Comparison of ENCODE assay signal across 37 cellular contexts in the genomic region with DNA sequence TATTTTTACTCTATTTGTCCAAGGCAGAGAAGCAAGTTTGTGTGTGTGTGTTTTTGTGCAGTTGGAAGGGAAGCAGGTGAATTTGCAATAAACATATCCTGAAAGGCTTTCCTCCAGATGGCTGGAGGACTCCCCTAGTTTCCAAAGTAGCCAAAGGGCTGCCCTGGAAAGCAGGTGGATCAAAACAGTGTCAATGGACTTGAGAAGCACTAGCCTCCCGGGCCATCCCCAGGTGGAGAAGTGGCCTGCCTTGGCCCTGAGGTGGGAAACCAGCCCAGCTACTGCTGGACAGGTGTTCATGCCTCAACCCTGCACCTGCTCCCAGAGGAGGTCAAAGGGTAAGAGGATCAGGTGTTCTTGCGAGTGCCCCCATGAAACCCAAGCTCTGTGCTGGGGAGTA.
"Had no signal": no experiment of that assay in that cellular context is flagged by ENCODE, and none has a peak within 500 bp of the region (broad histone marks: within the 10 kb centered on the region; RNA-seq: fewer than 3 reads in every experiment).

No MANE protein-coding gene starts in this region.

- H3K27ac Mint-ChIP-seq: activated B cell treated with CpG ODN at 0.5 μM for 24 hours; activated CD4-positive, alpha-beta memory T cell treated with anti-CD3 and anti-CD28 coated beads for 36 hours; activated CD4-positive, alpha-beta T cell treated with anti-CD3 and anti-CD28 coated beads, Interleukin-2, amount 10 ng/mL, durations not matched to agents 24 days and 14 days; activated CD8-positive, alpha-beta memory T cell treated with anti-CD3 and anti-CD28 coated beads, Interleukin-2, amount 10 ng/mL, durations not matched to agents 7 days and 5 days; activated CD8-positive, alpha-beta T cell treated with anti-CD3 and anti-CD28 coated beads for 36 hours; activated naive CD4-positive, alpha-beta T cell treated with anti-CD3 and anti-CD28 coated beads for 36 hours; activated naive CD4-positive, alpha-beta T cell treated with anti-CD3 and anti-CD28 coated beads, Interleukin-2, amount 50 U/mL, for 72 hours; activated naive CD8-positive, alpha-beta T cell treated with anti-CD3 and anti-CD28 coated beads for 36 hours; activated T-cell treated with anti-CD3 and anti-CD28 coated beads, Interleukin-2, amount 50 U/mL, for 72 hours; activated T-helper 1 cell treated with anti-CD3 and anti-CD28 coated beads, Interleukin-12 subunit alpha, Interleukin-12 subunit beta, Interleukin-2, Interleukin-4 antibody, amounts not matched to agents 30 ng/mL and 10 ng/mL and 1 ng/mL, durations not matched to agents 14 hours and 24 hours and 36 hours; activated T-helper 17 cell treated with anti-CD3 and anti-CD28 coated beads, Interleukin-2, amount 50 U/mL, for 72 hours; T-helper 1 cell treated with Interleukin-12 subunit alpha and Interleukin-12 subunit beta and Interleukin-4 antibody, amounts not matched to agents 30 μg/mL and 1 μg/mL, for 36 hours; T-helper 2 cell treated with Interferon-gamma antibody and Interleukin-4, amounts not matched to agents 5 μg/mL and 100 μg/mL, for 36 hours had no signal

- H3K9me3 Mint-ChIP-seq: activated B cell treated with CpG ODN at 0.5 μM for 24 hours; activated CD4-positive, alpha-beta memory T cell treated with anti-CD3 and anti-CD28 coated beads for 36 hours; activated CD4-positive, alpha-beta T cell treated with anti-CD3 and anti-CD28 coated beads, Interleukin-2, amount 10 ng/mL, durations not matched to agents 24 days and 14 days; activated CD8-positive, alpha-beta T cell treated with anti-CD3 and anti-CD28 coated beads for 36 hours; activated naive CD4-positive, alpha-beta T cell treated with anti-CD3 and anti-CD28 coated beads for 36 hours; activated naive CD4-positive, alpha-beta T cell treated with anti-CD3 and anti-CD28 coated beads, Interleukin-2, amount 50 U/mL, for 72 hours; activated naive CD8-positive, alpha-beta T cell treated with anti-CD3 and anti-CD28 coated beads for 36 hours; activated T-cell treated with anti-CD3 and anti-CD28 coated beads, Interleukin-2, amount 50 U/mL, for 4 hours; activated T-cell treated with anti-CD3 and anti-CD28 coated beads, Interleukin-2, amount 50 U/mL, for 72 hours; activated T-helper 1 cell treated with anti-CD3 and anti-CD28 coated beads, Interleukin-12 subunit alpha, Interleukin-12 subunit beta, Interleukin-2, Interleukin-4 antibody, amounts not matched to agents 30 ng/mL and 10 ng/mL and 1 ng/mL, durations not matched to agents 14 hours and 24 hours and 36 hours; activated T-helper 17 cell treated with anti-CD3 and anti-CD28 coated beads, Interleukin-2, amount 50 U/mL, for 72 hours; central memory CD8-positive, alpha-beta T cell; T-helper 1 cell treated with Interleukin-12 subunit alpha and Interleukin-12 subunit beta and Interleukin-4 antibody, amounts not matched to agents 30 μg/mL and 1 μg/mL, for 36 hours; T-helper 2 cell treated with Interferon-gamma antibody and Interleukin-4, amounts not matched to agents 5 μg/mL and 100 μg/mL, for 36 hours had no signal

- H3K27ac ChIP-seq: adrenal gland, body of pancreas, brain microvascular endothelial cell, cardiac muscle cell, VCaP had no signal

- H3K4me3 ChIP-seq: adrenal gland, body of pancreas, cardiac muscle cell had no signal

- H3K36me3 ChIP-seq: adrenal gland, brain microvascular endothelial cell, cardiac muscle cell had no signal

- H3K27me3 ChIP-seq: adrenal gland, body of pancreas, brain microvascular endothelial cell had no signal

- H3K4me3 Mint-ChIP-seq: activated B cell treated with CpG ODN at 0.5 μM for 24 hours; activated CD4-positive, alpha-beta memory T cell treated with anti-CD3 and anti-CD28 coated beads for 36 hours; activated CD4-positive, alpha-beta T cell treated with anti-CD3 and anti-CD28 coated beads, Interleukin-2, amount 10 ng/mL, durations not matched to agents 24 days and 14 days; activated CD8-positive, alpha-beta memory T cell treated with anti-CD3 and anti-CD28 coated beads, Interleukin-2, amount 10 ng/mL, durations not matched to agents 7 days and 5 days; activated CD8-positive, alpha-beta T cell treated with anti-CD3 and anti-CD28 coated beads for 36 hours; activated naive CD4-positive, alpha-beta T cell treated with anti-CD3 and anti-CD28 coated beads for 36 hours; activated naive CD8-positive, alpha-beta T cell treated with anti-CD3 and anti-CD28 coated beads for 36 hours; activated T-cell treated with anti-CD3 and anti-CD28 coated beads, Interleukin-2, amount 50 U/mL, for 4 hours; activated T-cell treated with anti-CD3 and anti-CD28 coated beads, Interleukin-2, amount 50 U/mL, for 72 hours; activated T-helper 1 cell treated with anti-CD3 and anti-CD28 coated beads, Interleukin-12 subunit alpha, Interleukin-12 subunit beta, Interleukin-2, Interleukin-4 antibody, amounts not matched to agents 30 ng/mL and 10 ng/mL and 1 ng/mL, durations not matched to agents 14 hours and 24 hours and 36 hours; activated T-helper 17 cell treated with anti-CD3 and anti-CD28 coated beads, Interleukin-2, amount 50 U/mL, for 72 hours; central memory CD8-positive, alpha-beta T cell; T-helper 1 cell treated with Interleukin-12 subunit alpha and Interleukin-12 subunit beta and Interleukin-4 antibody, amounts not matched to agents 30 μg/mL and 1 μg/mL, for 36 hours; T-helper 2 cell treated with Interferon-gamma antibody and Interleukin-4, amounts not matched to agents 5 μg/mL and 100 μg/mL, for 36 hours had no signal

- H3K27me3 Mint-ChIP-seq: activated B cell treated with CpG ODN at 0.5 μM for 24 hours; activated CD8-positive, alpha-beta T cell treated with anti-CD3 and anti-CD28 coated beads for 36 hours; activated naive CD8-positive, alpha-beta T cell treated with anti-CD3 and anti-CD28 coated beads for 36 hours had no signal

- H3K4me1 Mint-ChIP-seq: activated B cell treated with CpG ODN at 0.5 μM for 24 hours had no signal

- DNase-seq: activated B cell treated with CpG ODN at 0.5 μM for 24 hours; activated CD4-positive, alpha-beta memory T cell treated with anti-CD3 and anti-CD28 coated beads for 36 hours; activated CD4-positive, alpha-beta T cell treated with anti-CD3 and anti-CD28 coated beads for 4 hours; activated CD4-positive, alpha-beta T cell treated with anti-CD3 and anti-CD28 coated beads, Interleukin-2, amount 10 ng/mL, durations not matched to agents 24 days and 14 days; activated CD4-positive, alpha-beta T cell treated with anti-CD3 and anti-CD28 coated beads, Interleukin-2, amount 50 U/mL, for 1 hour; activated CD4-positive, alpha-beta T cell treated with anti-CD3 and anti-CD28 coated beads, Interleukin-2, amount 50 U/mL, for 4 hours; activated CD4-positive, CD25-positive, alpha-beta regulatory T cell treated with anti-CD3 and anti-CD28 coated beads, Interleukin-2, amount 50 U/mL, for 72 hours; activated CD8-positive, alpha-beta memory T cell treated with anti-CD3 and anti-CD28 coated beads, Interleukin-2, amount 10 ng/mL, durations not matched to agents 7 days and 5 days; activated CD8-positive, alpha-beta T cell treated with anti-CD3 and anti-CD28 coated beads for 36 hours; activated effector memory CD4-positive, alpha-beta T cell treated with anti-CD3 and anti-CD28 coated beads, Interleukin-2, amount 50 U/mL, for 16 hours; activated gamma-delta T cell treated with Interleukin-2 at 50 U/mL for 16 hours; activated naive CD4-positive, alpha-beta T cell; activated naive CD4-positive, alpha-beta T cell treated with anti-CD3 and anti-CD28 coated beads for 36 hours; activated naive CD4-positive, alpha-beta T cell treated with anti-CD3 and anti-CD28 coated beads, Interleukin-2, amount 50 U/mL, for 16 hours; activated naive CD8-positive, alpha-beta T cell treated with anti-CD3 and anti-CD28 coated beads for 36 hours; activated T-cell treated with anti-CD3 and anti-CD28 coated beads for 4 hours; activated T-cell treated with anti-CD3 and anti-CD28 coated beads, Interleukin-2, amount 50 U/mL, for 1 hour; activated T-cell treated with anti-CD3 and anti-CD28 coated beads, Interleukin-2, amount 50 U/mL, for 4 hours; activated T-cell treated with anti-CD3 and anti-CD28 coated beads, Interleukin-2, amount 50 U/mL, for 72 hours; adrenal gland; amniotic stem cell; aorta; body of pancreas; brain microvascular endothelial cell; caudate nucleus; cerebellar nuclear complex; T-helper 1 cell; T-helper 2 cell; T-helper 9 cell had no signal

- H3K36me3 Mint-ChIP-seq: activated CD4-positive, alpha-beta memory T cell treated with anti-CD3 and anti-CD28 coated beads for 36 hours; activated CD8-positive, alpha-beta memory T cell treated with anti-CD3 and anti-CD28 coated beads, Interleukin-2, amount 10 ng/mL, durations not matched to agents 7 days and 5 days; activated naive CD4-positive, alpha-beta T cell treated with anti-CD3 and anti-CD28 coated beads, Interleukin-2, amount 50 U/mL, for 72 hours; activated naive CD8-positive, alpha-beta T cell treated with anti-CD3 and anti-CD28 coated beads for 36 hours had no signal

- H3K4me1 ChIP-seq: adrenal gland, body of pancreas had no signal

- H3K9me3 ChIP-seq: adrenal gland, body of pancreas had no signal
